23 cellular contexts compared by ENCODE assay signal in genomic region chr2:179876266-179876665, GRCh38. TPM values are rescaled to one million over a fixed set of nuclear protein-coding genes. Genes with fewer than 3 reads are reported as not detected.
DNase-seq lines count a peak whose midpoint lies in the region; ATAC-seq, FAIRE-seq and TF ChIP-seq lines count a peak whose summit lies in the region.
"Had no signal": no experiment of that assay in that cellular context is flagged by ENCODE, and none has a peak within 500 bp of the region (broad histone marks: within the 10 kb centered on the region; RNA-seq: fewer than 3 reads in every experiment).

No MANE protein-coding gene starts in this region.

- no peaks in the 10 kb centered on the region for H3K36me3 Mint-ChIP-seq in H9 (ENCODE audit: insufficient read depth in 1 of 3, low read depth in 3 of 3)
- H3K36me3 Mint-ChIP-seq: activated naive CD4-positive, alpha-beta T cell treated with anti-CD3 and anti-CD28 coated beads, Interleukin-2, amount 50 U/mL, for 24 hours; CD4-positive, alpha-beta memory T cell had no signal

- no peak for FAIRE-seq in A549 (lab: Jason Lieb, UNC)

- H3K23me2 ChIP-seq in H9 (ENCODE audit: insufficient read length, low read depth, low read length, poor library complexity, severe bottlenecking): no peaks in the 10 kb centered on the region

- no peak for TF ChIP-seq RAD21 in A549 (conservative IDR thresholded peaks at IDR 0.05 in 1 of 2, IDR thresholded peaks at IDR 0.05 in 1 of 2)

- ATAC-seq in A549: peak; percentile 66; a peak in 3 of 6 replicates
- ATAC-seq: left lung had no signal

- TF ChIP-seq CTCF in A549 (IDR thresholded peaks at IDR 0.05): no peak
- peak; percentile 29; the same call in 2 of the 3 replicates for TF ChIP-seq CTCF in H9 (conservative IDR thresholded peaks at IDR 0.05)
- TF ChIP-seq CTCF in epithelial cell of esophagus (IDR thresholded peaks at IDR 0.05; ENCODE audit: insufficient read depth, low read depth, low read length, missing control alignments): peak; percentile 13

- DNase-seq in A549 (ENCODE audit: low read depth in 1 of 2, low spot score in 1 of 2): no peak
- no peak for DNase-seq in H9
- peak; percentile 30 for DNase-seq in SK-MEL-5 (ENCODE audit: low read depth, low spot score)
- DNase-seq in epithelial cell of esophagus (ENCODE audit: low read depth): no peak
- DNase-seq in activated CD4-positive, CD25-positive, alpha-beta regulatory T cell treated with anti-CD3 and anti-CD28 coated beads, Interleukin-2, amount 50 U/mL, for 72 hours: no peak
- DNase-seq in stimulated activated CD4-positive, alpha-beta T cell treated with anti-CD3 and anti-CD28 coated beads, Interleukin-15, amount 100 ng/mL, for 24 hours: no peak
- DNase-seq in HUDEP-2 (lab: John Stamatoyannopoulos, UW; ENCODE audit: unreplicated experiment in 76 of 76): no peak
- DNase-seq in stimulated activated CD4-positive, alpha-beta T cell treated with anti-CD3 and anti-CD28 coated beads, Interleukin-2, amount 100 ng/mL, for 24 hours: no peak
- DNase-seq: CD4-positive, alpha-beta memory T cell; DMS79; left lung; NCI-H2171; NCI-H526 treated with DMSO at 0.1 percent for 48 hours; nephron progenitor cell; Peyer's patch; stimulated activated naive CD4-positive, alpha-beta T cell treated with Interleukin-2 at 50 U/mL for 16 hours; T1000; thyroid gland had no signal

- H3K56ac ChIP-seq in H9 (ENCODE audit: insufficient read length, low read depth, low read length): no peak overlapping the region

- POLR2A ChIA-PET in A549 (lab: Yijun Ruan, JAX): no interaction called here

- H2BK12ac ChIP-seq in H9 (ENCODE audit: insufficient read length, low read depth, low read length): no peak overlapping the region

- no peak overlapping the region for H4K5ac ChIP-seq in H9 (ENCODE audit: insufficient read length, low read depth, low read length)

- no peak for TF ChIP-seq POLR2A in A549 (IDR thresholded peaks at IDR 0.05; ENCODE audit: low read length)

- H2BK5ac ChIP-seq in H9 (ENCODE audit: insufficient read length, low read length): no peak overlapping the region

- CTCF ChIA-PET in A549 (lab: Yijun Ruan, JAX): no interaction called here

- no peak overlapping the region for H4K91ac ChIP-seq in H9 (ENCODE audit: insufficient read length, low read depth, low read length)

- H3K9me3 ChIP-seq in A549: no peaks in the 10 kb centered on the region
- no peaks in the 10 kb centered on the region for H3K9me3 ChIP-seq in H9 (ENCODE audit: control insufficient read depth, low read depth, low read length)
- H3K9me3 ChIP-seq: left lung, Peyer's patch, thyroid gland had no signal

- no peak overlapping the region for H3T11ph ChIP-seq in H9 (ENCODE audit: low read length)

- WGBS in A549 (ENCODE audit: missing lambda C conversion rate): 17% methylated on average over 1 of the region's 1 CpG
- no CpG with 5 or more reads among the region's 1 CpG for WGBS in H9 (ENCODE audit: extremely low coverage, insufficient read length, low lambda C conversion rate)

- H3K4me3 ChIP-seq in A549: no peak overlapping the region
- no peak overlapping the region for H3K4me3 ChIP-seq in epithelial cell of esophagus (ENCODE audit: low read length)
- H3K4me3 ChIP-seq: coronary artery, left lung, Peyer's patch, SK-N-MC, thyroid gland had no signal

- H3K4me1 Mint-ChIP-seq in H9: no peaks in the 10 kb centered on the region; a peak in 1 of 4 replicates
- H3K4me1 Mint-ChIP-seq: activated naive CD4-positive, alpha-beta T cell treated with anti-CD3 and anti-CD28 coated beads, Interleukin-2, amount 50 U/mL, for 24 hours; CD4-positive, alpha-beta memory T cell; nephron progenitor cell had no signal

- H3K27ac ChIP-seq in A549 (no peak overlapping the region), H9 (ENCODE audit: insufficient read length, low read depth, low read length) (no peak overlapping the region)
- H3K27ac ChIP-seq: coronary artery, left lung, Peyer's patch, SK-N-MC, thyroid gland had no signal

- H2BK20ac ChIP-seq in H9 (ENCODE audit: low read depth, low read length, poor library complexity, severe bottlenecking): no peak overlapping the region

- H3K9me3 Mint-ChIP-seq in H9: no peaks in the 10 kb centered on the region
- H3K9me3 Mint-ChIP-seq: activated naive CD4-positive, alpha-beta T cell treated with anti-CD3 and anti-CD28 coated beads, Interleukin-2, amount 50 U/mL, for 24 hours; activated T-helper 1 cell treated with anti-CD3 and anti-CD28 coated beads, Interleukin-12 subunit alpha, Interleukin-12 subunit beta, Interleukin-2, Interleukin-4 antibody, amounts not matched to agents 30 ng/mL and 10 ng/mL and 1 ng/mL, durations not matched to agents 14 hours and 24 hours and 36 hours; CD4-positive, alpha-beta memory T cell; nephron progenitor cell had no signal

- H3K4ac ChIP-seq in H9 (ENCODE audit: low read depth, low read length): no peak overlapping the region

- no peak overlapping the region for H3K14ac ChIP-seq in H9 (ENCODE audit: insufficient read depth, low read length)

- H4K20me1 ChIP-seq in H9 (ENCODE audit: control insufficient read depth, insufficient read depth, insufficient read length): no peaks in the 10 kb centered on the region

- in situ Hi-C loops in SK-MEL-5 (cut with HindIII; ENCODE audit: low pct_unique_long_range_greater_than_20kb, low sequenced_read_pairs): no loop called here

- H2BK120ac ChIP-seq in H9 (ENCODE audit: low read depth, low read length, poor library complexity, severe bottlenecking): no peak overlapping the region

- no peak overlapping the region for H3K4me3 Mint-ChIP-seq in H9
- H3K4me3 Mint-ChIP-seq: activated naive CD4-positive, alpha-beta T cell treated with anti-CD3 and anti-CD28 coated beads, Interleukin-2, amount 50 U/mL, for 24 hours; activated T-helper 1 cell treated with anti-CD3 and anti-CD28 coated beads, Interleukin-12 subunit alpha, Interleukin-12 subunit beta, Interleukin-2, Interleukin-4 antibody, amounts not matched to agents 30 ng/mL and 10 ng/mL and 1 ng/mL, durations not matched to agents 14 hours and 24 hours and 36 hours; CD4-positive, alpha-beta memory T cell; nephron progenitor cell had no signal

- TF ChIP-seq EP300 in A549 (IDR thresholded peaks at IDR 0.05): no peak

- H3K79me2 ChIP-seq in H9 (ENCODE audit: insufficient read depth, low read length): no peaks in the 10 kb centered on the region

- no peak overlapping the region for H3K23ac ChIP-seq in H9 (ENCODE audit: insufficient read length, low read depth, low read length)

- no peak overlapping the region for H2AK5ac ChIP-seq in H9 (ENCODE audit: insufficient read length, low read length)

- no peak overlapping the region for H2AFZ ChIP-seq in H9 (ENCODE audit: low read length)

- no peak overlapping the region for H4K8ac ChIP-seq in H9 (replicated peaks; ENCODE audit: insufficient read length, low read depth, low read length)

- H3K4me2 ChIP-seq in A549 (no peak overlapping the region), H9 (ENCODE audit: insufficient read depth, insufficient read length, low read length) (no peak overlapping the region)

- H2BK15ac ChIP-seq in H9 (ENCODE audit: low read depth, low read length): no peak overlapping the region

- peaks cover 2% of the 10 kb centered on the region; the same call in 1 of the 2 replicates for H3K27me3 Mint-ChIP-seq in H9 (ENCODE audit: low read depth)

- H3K27ac Mint-ChIP-seq in H9: no peak overlapping the region
- H3K27ac Mint-ChIP-seq: activated naive CD4-positive, alpha-beta T cell treated with anti-CD3 and anti-CD28 coated beads, Interleukin-2, amount 50 U/mL, for 24 hours; activated T-helper 1 cell treated with anti-CD3 and anti-CD28 coated beads, Interleukin-12 subunit alpha, Interleukin-12 subunit beta, Interleukin-2, Interleukin-4 antibody, amounts not matched to agents 30 ng/mL and 10 ng/mL and 1 ng/mL, durations not matched to agents 14 hours and 24 hours and 36 hours; CD4-positive, alpha-beta memory T cell; nephron progenitor cell had no signal

- H3K9ac ChIP-seq in H9 (ENCODE audit: extremely low read depth, insufficient read length, low read length): no peak overlapping the region

- no peaks in the 10 kb centered on the region for H3K27me3 ChIP-seq in H9 (ENCODE audit: insufficient read depth, low read length)
- H3K27me3 ChIP-seq: left lung, Peyer's patch, thyroid gland had no signal

- no peaks in the 10 kb centered on the region for H3K79me1 ChIP-seq in H9 (ENCODE audit: insufficient read depth, low read depth, low read length, poor library complexity, severe bottlenecking)

- H3K4me1 ChIP-seq in A549: no peaks in the 10 kb centered on the region
- H3K4me1 ChIP-seq in H9 (ENCODE audit: insufficient read depth, low read length): no peaks in the 10 kb centered on the region
- H3K4me1 ChIP-seq: left lung, Peyer's patch, thyroid gland had no signal

- H3K18ac ChIP-seq in H9 (ENCODE audit: insufficient read length, low read depth, low read length): no peak overlapping the region

TF ChIP-seq in A549, 52 proteins besides CTCF, POLR2A, EP300 and RAD21:
- TF ChIP-seq USF2 (IDR thresholded peaks at IDR 0.05): no peak
- no peak for TF ChIP-seq MAFK (IDR thresholded peaks at IDR 0.05; ENCODE audit: partially characterized antibody)
- no peak for TF ChIP-seq PHF8 (IDR thresholded peaks at IDR 0.05; ENCODE audit: borderline replicate concordance, low read depth)

RNA-seq across cellular contexts. Expression of gene ZNF385B, which starts 14.9 kb away (rescaled TPM):
- polyA plus RNA-seq in A549 (2011; rRNA removed): not detected in 2 replicates
- not detected in 2 replicates for polyA plus RNA-seq in A549 (2012; cell fraction: cytosol; rRNA removed)
- polyA plus RNA-seq in A549 (2012; cell fraction: nucleus; rRNA removed): not detected in 2 replicates
- polyA plus RNA-seq in A549 (2017; fragmentation: RNase III; extraction: RNeasy Plus Mini Kit Qiagen cat#74134 plus additional on column Dnase treatment): not detected in 3 replicates
- polyA minus RNA-seq in A549 (2011; rRNA and poly(A)+ RNA removed): not detected in 2 replicates
- 2.1 and 3.0 TPM in 2 replicates for total RNA-seq in H9 (2021)
- not detected in 2 replicates for total RNA-seq in SK-MEL-5 (2014; rRNA removed; shearing (Covaris generic))
- 0.42 and 0.92 TPM in 2 replicates for polyA plus RNA-seq in SK-MEL-5 (2015; cell fraction: cytosol; rRNA removed)
- not detected in 2 replicates for polyA plus RNA-seq in SK-MEL-5 (2015; cell fraction: nucleus; rRNA removed)
- total RNA-seq: activated CD8-positive, alpha-beta memory T cell treated with anti-CD3 and anti-CD28 coated beads for 36 hours; activated T-helper 1 cell treated with anti-CD3 and anti-CD28 coated beads, Interleukin-12 subunit alpha, Interleukin-12 subunit beta, Interleukin-2, Interleukin-4 antibody, amounts not matched to agents 30 ng/mL and 10 ng/mL and 1 ng/mL, durations not matched to agents 14 hours and 24 hours and 36 hours; CD4-positive, alpha-beta memory T cell had no signal
- polyA plus RNA-seq: CD4-positive, alpha-beta memory T cell had no signal
